ENCODE assay signal across 17 cellular contexts in genomic region chr12:16063728-16064127, GRCh38.
A peak's percentile ranks its signal among the peaks of the same experiment; 100 is the strongest.
DNase-seq lines count a peak whose midpoint lies in the region; ATAC-seq, FAIRE-seq and TF ChIP-seq lines count a peak whose summit lies in the region.
"Had no signal": no experiment of that assay in that cellular context is flagged by ENCODE, and none has a peak within 500 bp of the region (broad histone marks: within the 10 kb centered on the region; RNA-seq: fewer than 3 reads in every experiment).

No MANE protein-coding gene starts in this region.

- ATAC-seq in GM19035 (IDR thresholded peaks at IDR 0.05; ENCODE audit: unreplicated experiment) (no peak), omental fat pad (ENCODE audit: low FRiP score) (no peak)

- FAIRE-seq in A204.1 (lab: Jason Lieb, UNC) (peak; percentile 51), RCC 7860 (lab: Jason Lieb, UNC) (no peak)
- FAIRE-seq: G401.6, GM12891 had no signal

- no peak for TF ChIP-seq RAD21 in Ishikawa (IDR thresholded peaks at IDR 0.05; ENCODE audit: low read depth)

- no peak for TF ChIP-seq CTCF in omental fat pad (IDR thresholded peaks at IDR 0.05)

- DNase-seq in astrocyte of the hippocampus (ENCODE audit: low read depth, low spot score) (peak; percentile 22), fibroblast of the conjunctiva (ENCODE audit: low read depth) (peak; percentile 10), omental fat pad (ENCODE audit: low spot score) (no peak), RCC 7860 (ENCODE audit: low spot score) (no peak)
- no peak for DNase-seq in stimulated activated CD8-positive, alpha-beta memory T cell treated with anti-CD3 and anti-CD28 coated beads, Interleukin-4, amount 100 ng/mL, for 48 hours
- DNase-seq: COR-L47, DMS79, GOT3, NCI-H1930, NCI-H2171 treated with DMSO at 0.1 percent for 48 hours, NCI-H510A, RPMI8226 had no signal

- no peak for TF ChIP-seq EP300 in Ishikawa (IDR thresholded peaks at IDR 0.05; ENCODE audit: borderline replicate concordance)

TF ChIP-seq in Ishikawa, 13 proteins besides CTCF, POLR2A, EP300 and RAD21:
- TF ChIP-seq NFIC (IDR thresholded peaks at IDR 0.05): peak; percentile 63
- no peak for TF ChIP-seq MAX (IDR thresholded peaks at IDR 0.05)
- TF ChIP-seq TEAD4 (IDR thresholded peaks at IDR 0.05): no peak

Comparison
In these comparisons a context has a peak if more than half of its experiments do, and no peak if none do; other contexts are left out.
1. DNase-seq: peak in astrocyte of the hippocampus (single experiment) and fibroblast of the conjunctiva (single experiment); none in omental fat pad (single experiment), RCC 7860 (single experiment) and stimulated activated CD8-positive, alpha-beta memory T cell treated with anti-CD3 and anti-CD28 coated beads, Interleukin-4, amount 100 ng/mL, for 48 hours (single experiment).